ENCODE assay signal across 9 cellular contexts in the genomic region with DNA sequence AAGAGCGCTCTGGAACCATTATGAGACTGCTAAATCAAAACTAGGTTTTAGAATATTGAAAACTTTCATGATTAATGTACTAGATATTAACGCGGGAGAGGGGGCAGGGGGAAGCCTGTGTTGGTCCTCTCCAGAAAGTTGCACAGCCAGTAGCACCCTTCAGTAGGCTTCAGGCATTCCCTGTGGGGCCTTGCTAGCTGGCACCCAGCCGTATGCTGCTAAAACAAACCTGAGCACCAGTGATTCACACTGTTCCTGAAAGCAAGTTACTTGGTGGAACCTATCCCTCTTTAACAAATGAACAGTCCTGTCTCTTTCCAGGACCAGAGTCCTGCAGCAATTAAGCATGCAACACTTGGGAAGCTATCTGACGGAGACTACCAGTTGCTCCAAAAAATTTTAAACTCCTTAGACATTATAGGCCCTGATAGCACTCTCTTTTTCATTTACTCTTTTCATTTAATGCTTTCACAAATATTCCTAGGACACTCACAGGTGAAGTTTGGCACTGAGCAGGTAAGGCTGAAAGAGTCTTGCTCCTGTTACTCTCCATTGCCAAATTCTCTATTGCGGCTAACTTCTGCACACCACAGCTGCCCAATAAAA. TPM values are rescaled to one million over a fixed set of nuclear protein-coding genes. Genes with fewer than 3 reads are reported as not detected.
DNase-seq lines count a peak whose midpoint lies in the region; ATAC-seq and TF ChIP-seq lines count a peak whose summit lies in the region.
"Had no signal": no experiment of that assay in that cellular context is flagged by ENCODE, and none has a peak within 500 bp of the region (broad histone marks: within the 10 kb centered on the region; RNA-seq: fewer than 3 reads in every experiment).

No MANE protein-coding gene starts in this region.

- 92 to 93% methylated on average over 6 of the region's 6 CpGs for WGBS in ectodermal cell, 2 experiments

- no peak for ATAC-seq in CD8-positive, alpha-beta T cell
- ATAC-seq in HG02623 (IDR thresholded peaks at IDR 0.05; ENCODE audit: unreplicated experiment) (no peak), GM21360 (IDR thresholded peaks at IDR 0.05; ENCODE audit: unreplicated experiment) (no peak)

- H3F3A ChIP-seq in neural cell (ENCODE audit: insufficient read depth, low read length, poor library complexity, severe bottlenecking) = no peaks in the 10 kb centered on the region

- no peak overlapping the region for H3K4me3 ChIP-seq in CD8-positive, alpha-beta T cell (ENCODE audit: low read depth, low read length)
- H3K4me3 ChIP-seq in LNCaP clone FGC (ENCODE audit: low read depth, low read length) (peak overlapping the region; percentile 91), ectodermal cell (ENCODE audit: insufficient read depth, low read depth, low read length) (peak overlapping the region; percentile 96), neural cell (ENCODE audit: low read length) (peak overlapping the region; percentile 97)

- peaks cover 32% of the 10 kb centered on the region for H3K79me2 ChIP-seq in neural cell (replicated peaks; ENCODE audit: insufficient read depth, low read length)

- H3K27ac ChIP-seq in CD8-positive, alpha-beta T cell (ENCODE audit: low read depth, low read length) = no peak overlapping the region
- H3K27ac ChIP-seq in ectodermal cell (ENCODE audit: insufficient read depth, low read depth, low read length, poor library complexity, severe bottlenecking) = no peak overlapping the region
- H3K27ac ChIP-seq in neural cell (ENCODE audit: low read length) = no peak overlapping the region

- H3K36me3 ChIP-seq in CD8-positive, alpha-beta T cell (ENCODE audit: insufficient read depth, low read length) = peaks cover 4% of the 10 kb centered on the region
- H3K36me3 ChIP-seq in ectodermal cell (ENCODE audit: control insufficient read depth, insufficient read depth, low read length) = peaks cover 14% of the 10 kb centered on the region
- no peaks in the 10 kb centered on the region for H3K36me3 ChIP-seq in neural cell (ENCODE audit: insufficient read depth, low read length)

- H3K4me3 Mint-ChIP-seq in CD8-positive, alpha-beta T cell = peak overlapping the region; percentile 85

- intact Hi-C loops in CD8-positive, alpha-beta T cell (cut with DNase I, micrococcal nuclease) = loop anchor here in 1 of 2 experiments (10.0 kb wide), 2 partner anchors 239 to 1161 kb away; partner anchors contain the start of genes KIF9, KLHL18 and NCKIPSD

- H3K36me3 Mint-ChIP-seq in CD8-positive, alpha-beta T cell = peaks cover 51% of the 10 kb centered on the region

- peak overlapping the region; percentile 90 for H3K9ac ChIP-seq in neural cell (ENCODE audit: low read length)

- H3K9me3 ChIP-seq in CD8-positive, alpha-beta T cell (ENCODE audit: low read length) = no peaks in the 10 kb centered on the region
- H3K9me3 ChIP-seq in ectodermal cell (ENCODE audit: control insufficient read depth, low read length) (no peaks in the 10 kb centered on the region), neural cell (ENCODE audit: low read length) (no peaks in the 10 kb centered on the region)

- no peak for DNase-seq in CD8-positive, alpha-beta T cell
- DNase-seq in LNCaP clone FGC (ENCODE audit: low read depth) = no peak
- no peak for DNase-seq in activated CD4-positive, CD25-positive, alpha-beta regulatory T cell treated with anti-CD3 and anti-CD28 coated beads, Interleukin-2, amount 50 U/mL, for 72 hours
- DNase-seq in Kasumi-1 (lab: John Stamatoyannopoulos, UW) = no peak
- DNase-seq: NCI-H2171 had no signal

- no peaks in the 10 kb centered on the region for H3K9me2 ChIP-seq in neural cell (ENCODE audit: insufficient read depth, low read length)

- POLR2A ChIA-PET in CD8-positive, alpha-beta T cell (lab: Charles Lee) = interaction anchor here (1.0 to 2.3 kb wide), 7 partner anchors 9 to 204 kb away, joined by 3 to 15 read pairs (median 4); partner anchors contain the start of gene ZNF589

- H3K27me3 Mint-ChIP-seq in CD8-positive, alpha-beta T cell (ENCODE audit: low read depth) = no peaks in the 10 kb centered on the region

- TF ChIP-seq CTCF in CD8-positive, alpha-beta T cell (IDR thresholded peaks at IDR 0.05) = no peak
- TF ChIP-seq CTCF in LNCaP clone FGC (IDR thresholded peaks at IDR 0.05; ENCODE audit: control insufficient read depth, extremely low read depth, insufficient read depth) = no peak
- TF ChIP-seq CTCF in neural cell (IDR thresholded peaks at IDR 0.05; ENCODE audit: poor library complexity, severe bottlenecking) = no peak

- no peaks in the 10 kb centered on the region for H3K9me3 Mint-ChIP-seq in CD8-positive, alpha-beta T cell

- H3K4me2 ChIP-seq in neural cell (ENCODE audit: low read length) = no peak overlapping the region

- no peak for TF ChIP-seq RAD21 in neural cell (conservative IDR thresholded peaks at IDR 0.05)

- no peak overlapping the region for H2AFZ ChIP-seq in neural cell (ENCODE audit: low read depth, low read length)

- H3K4me1 Mint-ChIP-seq in CD8-positive, alpha-beta T cell (ENCODE audit: low read depth) = peaks cover 50% of the 10 kb centered on the region

- peak overlapping the region; percentile 92 for H3K27ac Mint-ChIP-seq in CD8-positive, alpha-beta T cell

- no peaks in the 10 kb centered on the region for H3K27me3 ChIP-seq in CD8-positive, alpha-beta T cell (ENCODE audit: insufficient read depth, low read length)
- H3K27me3 ChIP-seq in ectodermal cell (ENCODE audit: control insufficient read depth, insufficient read depth, low read length, poor library complexity, severe bottlenecking) (no peaks in the 10 kb centered on the region), neural cell (ENCODE audit: insufficient read depth, low read depth, low read length) (no peaks in the 10 kb centered on the region)

- H3K4me1 ChIP-seq in CD8-positive, alpha-beta T cell (ENCODE audit: insufficient read depth, low read length) = peaks cover 33% of the 10 kb centered on the region
- peaks cover 22% of the 10 kb centered on the region for H3K4me1 ChIP-seq in ectodermal cell (ENCODE audit: control insufficient read depth, insufficient read depth, low read length)

- CTCF ChIA-PET in CD8-positive, alpha-beta T cell (lab: Charles Lee) = interaction anchor here (0.7 to 9.9 kb wide), 3 partner anchors 9 to 194 kb away, joined by 3 to 92 read pairs (median 7); no protein-coding TSS in a partner anchor

- no peaks in the 10 kb centered on the region for H4K20me1 ChIP-seq in neural cell (ENCODE audit: insufficient read depth)

- TF ChIP-seq EP300 in neural cell (conservative IDR thresholded peaks at IDR 0.05; ENCODE audit: poor library complexity, severe bottlenecking) = no peak

TF ChIP-seq in neural cell, 6 proteins besides CTCF, POLR2A, EP300 and RAD21 (continues in another document):
- no peak for TF ChIP-seq SMC3 (conservative IDR thresholded peaks at IDR 0.05; ENCODE audit: poor library complexity)
- TF ChIP-seq MXI1 (conservative IDR thresholded peaks at IDR 0.05; ENCODE audit: poor library complexity, severe bottlenecking) = no peak

RNA-seq across cellular contexts. Expression of gene ATRIP, which starts 1.2 kb away (rescaled TPM):
- total RNA-seq in CD8-positive, alpha-beta T cell = 1 to 10 TPM; 7.4 to 8.7 TPM
- 20.7 TPM for polyA plus RNA-seq in ectodermal cell (2013, experiment 1 of 4)
- polyA plus RNA-seq in ectodermal cell (2013, experiment 2 of 4) = 20.5 TPM
- 18.2 TPM for polyA plus RNA-seq in ectodermal cell (2013, experiment 3 of 4)
- 16.2 TPM for polyA plus RNA-seq in ectodermal cell (2013, experiment 4 of 4)
- 10.3 and 11.1 TPM in 2 replicates for polyA plus RNA-seq in neural cell
- polyA minus RNA-seq in neural cell = 10.2 and 13.1 TPM in 2 replicates

RNA-seq across cellular contexts. Expression of gene TMA7, which starts 5.3 kb away (rescaled TPM):
- total RNA-seq in CD8-positive, alpha-beta T cell = 100 to 1,000 TPM; 279 to 297 TPM
- 410 TPM for polyA plus RNA-seq in ectodermal cell (2013, experiment 1 of 4)
- polyA plus RNA-seq in ectodermal cell (2013, experiment 2 of 4) = 358 TPM
- 416 TPM for polyA plus RNA-seq in ectodermal cell (2013, experiment 3 of 4)
- 513 TPM for polyA plus RNA-seq in ectodermal cell (2013, experiment 4 of 4)
- 1,717 and 1,747 TPM in 2 replicates for polyA plus RNA-seq in neural cell
- polyA minus RNA-seq in neural cell = 238 TPM in 2 replicates

RNA-seq across cellular contexts. Expression of gene CCDC51, which starts 5.5 kb away (rescaled TPM):
- 1 to 10 TPM; 2.9 to 4.7 TPM for total RNA-seq in CD8-positive, alpha-beta T cell
- 22.0 TPM for polyA plus RNA-seq in ectodermal cell (2013, experiment 1 of 4)
- 21.2 TPM for polyA plus RNA-seq in ectodermal cell (2013, experiment 2 of 4)
- 17.7 TPM for polyA plus RNA-seq in ectodermal cell (2013, experiment 3 of 4)
- 18.2 TPM for polyA plus RNA-seq in ectodermal cell (2013, experiment 4 of 4)
- polyA plus RNA-seq in neural cell = 27.2 and 29.0 TPM in 2 replicates
- 20.8 and 21.9 TPM in 2 replicates for polyA minus RNA-seq in neural cell

RNA-seq across cellular contexts. Expression of gene PLXNB1, which starts 15.5 kb away (rescaled TPM):
- total RNA-seq in CD8-positive, alpha-beta T cell = 1 to 10 TPM; 1.4 to 2.7 TPM
- polyA plus RNA-seq in ectodermal cell (2013, experiment 1 of 4) = 161 TPM
- polyA plus RNA-seq in ectodermal cell (2013, experiment 2 of 4) = 204 TPM
- polyA plus RNA-seq in ectodermal cell (2013, experiment 3 of 4) = 140 TPM
- polyA plus RNA-seq in ectodermal cell (2013, experiment 4 of 4) = 165 TPM
- 134 and 148 TPM in 2 replicates for polyA plus RNA-seq in neural cell
- 88.2 and 112 TPM in 2 replicates for polyA minus RNA-seq in neural cell

RNA-seq across cellular contexts. Expression of gene SHISA5, which starts 58.6 kb away (rescaled TPM):
- total RNA-seq in CD8-positive, alpha-beta T cell = 10 to 100 TPM; 84.3 to 86.0 TPM
- polyA plus RNA-seq in ectodermal cell (2013, experiment 1 of 4) = 144 TPM
- polyA plus RNA-seq in ectodermal cell (2013, experiment 2 of 4) = 144 TPM
- polyA plus RNA-seq in ectodermal cell (2013, experiment 3 of 4) = 118 TPM
- polyA plus RNA-seq in ectodermal cell (2013, experiment 4 of 4) = 143 TPM
- polyA plus RNA-seq in neural cell = 121 and 142 TPM in 2 replicates
- 83.9 and 85.0 TPM in 2 replicates for polyA minus RNA-seq in neural cell
